Comparison of ENCODE assay signal across 10 cellular contexts in genomic region chr5:138725885-138726457, GRCh38. TPM values are rescaled to one million over a fixed set of nuclear protein-coding genes. Genes with fewer than 3 reads are reported as not detected.
DNase-seq lines count a peak whose midpoint lies in the region; ATAC-seq and TF ChIP-seq lines count a peak whose summit lies in the region.
"Had no signal": no experiment of that assay in that cellular context is flagged by ENCODE, and none has a peak within 500 bp of the region (broad histone marks: within the 10 kb centered on the region; RNA-seq: fewer than 3 reads in every experiment).

No MANE protein-coding gene starts in this region.

- no peak overlapping the region for H2BK120ac ChIP-seq in neuronal stem cell (ENCODE audit: low read depth, low read length)

- H3K23ac ChIP-seq in neuronal stem cell (ENCODE audit: low read depth, low read length, poor library complexity): no peak overlapping the region

- no peak overlapping the region for H4K91ac ChIP-seq in neuronal stem cell (ENCODE audit: low read depth, low read length, poor library complexity)

- TF ChIP-seq CTCF in A673 (conservative IDR thresholded peaks at IDR 0.05; ENCODE audit: low read depth, low read length) (no peak), RWPE1 (conservative IDR thresholded peaks at IDR 0.05; ENCODE audit: low read depth) (no peak), glutamatergic neuron (IDR thresholded peaks at IDR 0.05; ENCODE audit: partially characterized antibody, unreplicated experiment) (peak; percentile 27)
- TF ChIP-seq CTCF in CD4-positive, alpha-beta T cell (IDR thresholded peaks at IDR 0.05): no peak

- H3K14ac ChIP-seq in neuronal stem cell (ENCODE audit: low read length): no peak overlapping the region

- peak overlapping the region; percentile 83 for H3K4me3 Mint-ChIP-seq in glutamatergic neuron (ENCODE audit: unreplicated experiment)
- H3K4me3 Mint-ChIP-seq in CD4-positive, alpha-beta T cell: no peak overlapping the region
- H3K4me3 Mint-ChIP-seq: CD4-positive, CD25-positive, alpha-beta regulatory T cell had no signal

- H3K36me3 ChIP-seq in A673 (ENCODE audit: insufficient read depth, low read length, poor library complexity, severe bottlenecking) (no peaks in the 10 kb centered on the region), neuronal stem cell (replicated peaks in 1 of 2; ENCODE audit: control insufficient read depth in 2 of 2, insufficient read depth in 2 of 2, low read length in 2 of 2) (no peaks in the 10 kb centered on the region)

- no peak overlapping the region for H3K4ac ChIP-seq in neuronal stem cell (ENCODE audit: low read length)

- H2BK15ac ChIP-seq in neuronal stem cell (ENCODE audit: low read length): no peak overlapping the region

- no peaks in the 10 kb centered on the region for H3K36me3 Mint-ChIP-seq in glutamatergic neuron (ENCODE audit: unreplicated experiment)
- no peaks in the 10 kb centered on the region for H3K36me3 Mint-ChIP-seq in CD4-positive, alpha-beta T cell (ENCODE audit: low read depth)
- H3K36me3 Mint-ChIP-seq: CD4-positive, CD25-positive, alpha-beta regulatory T cell had no signal

- H4K8ac ChIP-seq in neuronal stem cell (ENCODE audit: low read depth, low read length): no peak overlapping the region

- H3K4me1 Mint-ChIP-seq in glutamatergic neuron (ENCODE audit: low read depth, unreplicated experiment): peaks cover 46% of the 10 kb centered on the region
- H3K4me1 Mint-ChIP-seq in CD4-positive, alpha-beta T cell (ENCODE audit: low read depth): peaks cover 6% of the 10 kb centered on the region

- H3K27ac ChIP-seq in A673 (ENCODE audit: low read depth, low read length, poor library complexity, severe bottlenecking) (peak overlapping the region; percentile 56), RWPE1 (peak overlapping the region; percentile 63), neuronal stem cell (replicated peaks; ENCODE audit: low read length) (peak overlapping the region; percentile 76)
- no peak overlapping the region for H3K27ac ChIP-seq in CD4-positive, alpha-beta T cell (ENCODE audit: low read depth, low read length)

- H3K27me3 Mint-ChIP-seq in glutamatergic neuron (ENCODE audit: unreplicated experiment): peaks cover 11% of the 10 kb centered on the region
- peaks cover 59% of the 10 kb centered on the region for H3K27me3 Mint-ChIP-seq in CD4-positive, alpha-beta T cell

- no peak for ATAC-seq in HG03469 (IDR thresholded peaks at IDR 0.05; ENCODE audit: unreplicated experiment)
- ATAC-seq in CD4-positive, alpha-beta T cell (ENCODE audit: poor library complexity): no peak

- peak overlapping the region; percentile 1 for H2BK5ac ChIP-seq in neuronal stem cell (ENCODE audit: low read length)

- H3K18ac ChIP-seq in neuronal stem cell (ENCODE audit: low read length): peak overlapping the region; percentile 11

- peaks cover 19% of the 10 kb centered on the region for H3K4me1 ChIP-seq in A673 (ENCODE audit: insufficient read depth, low read length, poor library complexity, severe bottlenecking)
- H3K4me1 ChIP-seq in neuronal stem cell (ENCODE audit: control insufficient read depth in 2 of 2, insufficient read depth in 1 of 2, low read depth in 1 of 2, low read length in 2 of 2): peaks cover 12 to 15% of the 10 kb centered on the region in 2 donors

- H3K9me3 Mint-ChIP-seq in glutamatergic neuron (ENCODE audit: unreplicated experiment): peaks cover 20% of the 10 kb centered on the region
- no peaks in the 10 kb centered on the region for H3K9me3 Mint-ChIP-seq in CD4-positive, alpha-beta T cell

- H3K4me2 ChIP-seq in neuronal stem cell (ENCODE audit: insufficient read depth, low read length, poor library complexity, severe bottlenecking): no peak overlapping the region

- peak overlapping the region; percentile 64 for H2AFZ ChIP-seq in neuronal stem cell (ENCODE audit: low read length)

- no peak overlapping the region for H3K9ac ChIP-seq in neuronal stem cell (ENCODE audit: low read depth, low read length, poor library complexity)

- H2BK12ac ChIP-seq in neuronal stem cell (ENCODE audit: low read length): no peak overlapping the region

- intact Hi-C loops in A673 (cut with micrococcal nuclease; ENCODE audit: unreplicated experiment): no loop called here
- intact Hi-C loops in CD4-positive, alpha-beta T cell (cut with DNase I, micrococcal nuclease): no loop called here

- DNase-seq in A673 (ENCODE audit: low spot score) (no peak), RWPE1 (ENCODE audit: low spot score) (no peak), glutamatergic neuron (peak; percentile 78), neuronal stem cell (ENCODE audit: low spot score) (peak; percentile 29), GM19238 (ENCODE audit: insufficient read length, low spot score) (no peak), NCI-H1417 treated with DMSO at 0.1 percent for 48 hours (lab: John Stamatoyannopoulos, UW) (no peak)
- no peak for DNase-seq in CD4-positive, alpha-beta T cell
- DNase-seq: CD4-positive, CD25-positive, alpha-beta regulatory T cell; T-helper 9 cell had no signal

- H3K9me3 ChIP-seq in A673 (ENCODE audit: low read depth, low read length, poor library complexity, severe bottlenecking) (no peaks in the 10 kb centered on the region), neuronal stem cell (replicated peaks in 1 of 2; ENCODE audit: control insufficient read depth in 2 of 2, insufficient read depth in 1 of 2, low read depth in 1 of 2, low read length in 2 of 2) (no peaks in the 10 kb centered on the region)
- no peaks in the 10 kb centered on the region for H3K9me3 ChIP-seq in CD4-positive, alpha-beta T cell (ENCODE audit: control insufficient read depth, low read length)

- CTCF ChIA-PET in A673 (lab: Charles Lee) (no interaction called here), RWPE1 (lab: Yijun Ruan, JAX) (interaction anchor here (0.5 to 2.1 kb wide), 17 partner anchors 12 to 648 kb away, joined by 3 to 18 read pairs (median 4); partner anchors contain the start of gene HSPA9)
- CTCF ChIA-PET in CD4-positive, alpha-beta T cell (lab: Charles Lee): no interaction called here

- H3K27me3 ChIP-seq in A673 (replicated peaks; ENCODE audit: insufficient read depth, low read depth, low read length, poor library complexity) (no peaks in the 10 kb centered on the region), neuronal stem cell (ENCODE audit: control insufficient read depth in 3 of 3, insufficient read depth in 3 of 3, low read depth in 1 of 3, low read length in 3 of 3) (peaks cover 0 to 4% (median 0%) of the 10 kb centered on the region in 3 experiments)
- H3K27me3 ChIP-seq in CD4-positive, alpha-beta T cell (ENCODE audit: control insufficient read depth, insufficient read depth, low read length): peaks cover 2% of the 10 kb centered on the region

- H3K79me1 ChIP-seq in neuronal stem cell (ENCODE audit: low read depth, low read length): no peaks in the 10 kb centered on the region

- H3K4me3 ChIP-seq in A673 (ENCODE audit: low read depth, low read length, poor library complexity, severe bottlenecking) (no peak overlapping the region), neuronal stem cell (ENCODE audit: low read length in 2 of 2) (peak overlapping the region in 1 of 2 donors; percentile 5)

- H3K27ac Mint-ChIP-seq in glutamatergic neuron (ENCODE audit: unreplicated experiment): peak overlapping the region; percentile 100
- H3K27ac Mint-ChIP-seq in CD4-positive, alpha-beta T cell: no peak overlapping the region

- no TSS peak for BruUV-seq in A673 (replicated peaks; lab: Mats Ljungman, UMichigan)

- WGBS in neuronal stem cell (ENCODE audit: extremely low coverage in 2 of 2, insufficient read length in 2 of 2, insufficient replicate concordance in 1 of 2), 2 donors: no CpG with 5 or more reads among the region's 5 CpGs

- POLR2A ChIA-PET in A673 (lab: Charles Lee; ENCODE audit: low non-redundant PET): no interaction called here
- POLR2A ChIA-PET in RWPE1 (lab: Yijun Ruan, JAX; ENCODE audit: low non-redundant PET): no interaction called here
- POLR2A ChIA-PET in CD4-positive, alpha-beta T cell (lab: Charles Lee): no interaction called here

- no peak overlapping the region for H2AK5ac ChIP-seq in neuronal stem cell (ENCODE audit: low read depth, low read length)

RNA-seq across cellular contexts. Expression of gene CTNNA1, which starts 27.3 kb away (rescaled TPM):
- total RNA-seq in A673 (2021) (249 and 250 TPM in 2 replicates), glutamatergic neuron (ENCODE audit: unreplicated experiment) (598 TPM)
- 96.3 TPM for polyA plus RNA-seq in neuronal stem cell (2013, experiment 1 of 2)
- polyA plus RNA-seq in neuronal stem cell (2013, experiment 2 of 2): 95.4 TPM
- 1 to 10 TPM; 6.0 to 6.7 TPM for total RNA-seq in CD4-positive, alpha-beta T cell

Comparison
In these comparisons a context has a peak if more than half of its experiments do, and no peak if none do; other contexts are left out.
1. DNase-seq: peak in glutamatergic neuron (single experiment) and neuronal stem cell (single experiment); none in A673 (single experiment), RWPE1 (single experiment), GM19238 (single experiment), CD4-positive, alpha-beta T cell (0 of 10) and NCI-H1417 treated with DMSO at 0.1 percent for 48 hours (single experiment).
2. RNA of gene CTNNA1, which starts 27.3 kb away (total RNA-seq): 598 TPM in glutamatergic neuron (single experiment) and 249 to 250 TPM in A673; 6.0 to 6.7 TPM in CD4-positive, alpha-beta T cell; every median in the first group is over 10 times any median in the second.